11 cellular contexts compared by ENCODE assay signal in genomic region chr17:63571632-63572310, GRCh38. TPM values are rescaled to one million over a fixed set of nuclear protein-coding genes. Genes with fewer than 3 reads are reported as not detected.
A peak's percentile ranks its signal among the peaks of the same experiment; 100 is the strongest.
DNase-seq lines count a peak whose midpoint lies in the region; ATAC-seq and TF ChIP-seq lines count a peak whose summit lies in the region.
"Had no signal": no experiment of that assay in that cellular context is flagged by ENCODE, and none has a peak within 500 bp of the region (broad histone marks: within the 10 kb centered on the region; RNA-seq: fewer than 3 reads in every experiment).

No MANE protein-coding gene starts in this region.

- intact Hi-C loops in A673 (cut with micrococcal nuclease; ENCODE audit: unreplicated experiment) (no loop called here), posterior cingulate gyrus (cut with DNase I) (no loop called here)

- H3K27ac ChIP-seq in A673 (ENCODE audit: low read depth, low read length, poor library complexity, severe bottlenecking) (no peak overlapping the region), foreskin keratinocyte (no peak overlapping the region)
- H3K27ac ChIP-seq: SJCRH30, suprapubic skin had no signal

- H3K36me3 ChIP-seq in A673 (ENCODE audit: insufficient read depth, low read length, poor library complexity, severe bottlenecking): no peaks in the 10 kb centered on the region
- H3K36me3 ChIP-seq: SJCRH30, suprapubic skin had no signal

- H3K9me3 ChIP-seq in A673 (ENCODE audit: low read depth, low read length, poor library complexity, severe bottlenecking) (no peaks in the 10 kb centered on the region), T-helper 17 cell (ENCODE audit: control insufficient read depth, low read length, poor library complexity, severe bottlenecking) (no peaks in the 10 kb centered on the region)
- H3K9me3 ChIP-seq: SJCRH30, suprapubic skin had no signal

- POLR2A ChIA-PET in A673 (lab: Charles Lee; ENCODE audit: low non-redundant PET): no interaction called here

- peaks cover 3% of the 10 kb centered on the region for H3K36me3 Mint-ChIP-seq in T-helper 17 cell (ENCODE audit: low read depth)

- DNase-seq in A673 (ENCODE audit: low spot score): peak; percentile 41
- DNase-seq in GM03348 (ENCODE audit: low spot score): peak; percentile 64
- DNase-seq in T-helper 17 cell: no peak
- DNase-seq in foreskin keratinocyte: peak; percentile 64 to 85
- no peak for DNase-seq in NCI-H1105 (lab: John Stamatoyannopoulos, UW)
- DNase-seq in midbrain (lab: John Stamatoyannopoulos, UW): no peak
- no peak for DNase-seq in posterior cingulate gyrus
- DNase-seq: activated CD8-positive, alpha-beta memory T cell treated with anti-CD3 and anti-CD28 coated beads, Interleukin-2, amount 50 U/mL, for 48 hours; SJCRH30 had no signal

- no peak overlapping the region for H3K4me3 ChIP-seq in A673 (ENCODE audit: low read depth, low read length, poor library complexity, severe bottlenecking)
- H3K4me3 ChIP-seq: SJCRH30, suprapubic skin had no signal

- BruUV-seq in A673 (replicated peaks; lab: Mats Ljungman, UMichigan): no TSS peak

- TF ChIP-seq CTCF in A673 (conservative IDR thresholded peaks at IDR 0.05; ENCODE audit: low read depth, low read length) (no peak), foreskin keratinocyte (conservative IDR thresholded peaks at IDR 0.05) (no peak)

- CTCF ChIA-PET in A673 (lab: Charles Lee): no interaction called here

- ATAC-seq in T-helper 17 cell: no peak
- peak; percentile 74 for ATAC-seq in foreskin keratinocyte
- no peak for ATAC-seq in GM18858 (IDR thresholded peaks at IDR 0.05; ENCODE audit: unreplicated experiment)

- H3K27me3 ChIP-seq in A673 (replicated peaks; ENCODE audit: insufficient read depth, low read depth, low read length, poor library complexity) (no peaks in the 10 kb centered on the region), foreskin keratinocyte (no peaks in the 10 kb centered on the region)
- H3K27me3 ChIP-seq: SJCRH30, suprapubic skin had no signal

- peak overlapping the region; percentile 47 for H3K27ac Mint-ChIP-seq in T-helper 17 cell

- no peak overlapping the region for H3K4me3 Mint-ChIP-seq in T-helper 17 cell

- peaks cover 40% of the 10 kb centered on the region for H3K4me1 Mint-ChIP-seq in T-helper 17 cell

- H3K27me3 Mint-ChIP-seq in T-helper 17 cell: no peaks in the 10 kb centered on the region

- H3K4me1 ChIP-seq in A673 (ENCODE audit: insufficient read depth, low read length, poor library complexity, severe bottlenecking): peaks cover 3% of the 10 kb centered on the region
- no peaks in the 10 kb centered on the region for H3K4me1 ChIP-seq in foreskin keratinocyte
- H3K4me1 ChIP-seq: SJCRH30, suprapubic skin had no signal

RNA-seq across cellular contexts. Expression of gene DCAF7, which starts 21.5 kb away (rescaled TPM):
- total RNA-seq in A673 (2021): 116 and 138 TPM in 2 replicates
- total RNA-seq in T-helper 17 cell: 10 to 100 TPM; 36.4 to 39.0 TPM
- 42.9 and 48.0 TPM in 2 replicates for total RNA-seq in foreskin keratinocyte
- 21.6 and 24.4 TPM in 2 replicates for polyA plus RNA-seq in foreskin keratinocyte

RNA-seq across cellular contexts. Expression of gene TACO1, which starts 28.9 kb away (rescaled TPM):
- total RNA-seq in A673 (2021) (38.7 and 39.0 TPM in 2 replicates), T-helper 17 cell (10 to 100 TPM; 11.0 to 11.8 TPM), foreskin keratinocyte (27.1 and 30.6 TPM in 2 replicates)
- polyA plus RNA-seq in foreskin keratinocyte: 31.8 and 34.5 TPM in 2 replicates

RNA-seq across cellular contexts. Expression of gene KCNH6, which starts 48.6 kb away (rescaled TPM):
- total RNA-seq in A673 (2021): not detected in 2 replicates
- total RNA-seq in T-helper 17 cell: not detected
- not detected in 2 replicates for total RNA-seq in foreskin keratinocyte
- polyA plus RNA-seq in foreskin keratinocyte: not detected in 2 replicates
- total RNA-seq: SJCRH30, suprapubic skin had no signal

RNA-seq across cellular contexts. Expression of gene MAP3K3, which starts 50.4 kb away (rescaled TPM):
- 25.9 and 27.8 TPM in 2 replicates for total RNA-seq in A673 (2021)
- total RNA-seq in T-helper 17 cell: 10 to 100 TPM; 74.1 to 85.0 TPM
- total RNA-seq in foreskin keratinocyte: 17.8 and 20.2 TPM in 2 replicates
- 6.1 and 7.3 TPM in 2 replicates for polyA plus RNA-seq in foreskin keratinocyte

Comparison
In these comparisons a context has a peak if more than half of its experiments do, and no peak if none do; other contexts are left out.
1. DNase-seq: peak in A673 (single experiment), GM03348 (single experiment) and foreskin keratinocyte (2 of 2); none in T-helper 17 cell (0 of 3), NCI-H1105 (single experiment), midbrain (single experiment) and posterior cingulate gyrus (0 of 10).